8 cellular contexts compared by ENCODE assay signal in genomic region chr7:4791738-4792536, GRCh38. TPM values are rescaled to one million over a fixed set of nuclear protein-coding genes. Genes with fewer than 3 reads are reported as not detected.
DNase-seq lines count a peak whose midpoint lies in the region; ATAC-seq and TF ChIP-seq lines count a peak whose summit lies in the region.

No MANE protein-coding gene starts in this region.

- no peak overlapping the region for H3K4me2 ChIP-seq in mammary epithelial cell (ENCODE audit: insufficient read depth, low read depth, low read length)

- H4K20me1 ChIP-seq in mammary epithelial cell (ENCODE audit: insufficient read depth, low read length) = no peaks in the 10 kb centered on the region

- H3K36me3 Mint-ChIP-seq in MCF 10A (ENCODE audit: insufficient read depth, unreplicated experiment) = peaks cover 28% of the 10 kb centered on the region
- peaks cover 14% of the 10 kb centered on the region for H3K36me3 Mint-ChIP-seq in central memory CD8-positive, alpha-beta T cell (ENCODE audit: insufficient read depth)

- no peaks in the 10 kb centered on the region for H3K9me3 Mint-ChIP-seq in MCF 10A (ENCODE audit: unreplicated experiment)
- no peaks in the 10 kb centered on the region for H3K9me3 Mint-ChIP-seq in central memory CD8-positive, alpha-beta T cell

- no peak overlapping the region for H2AFZ ChIP-seq in mammary epithelial cell (ENCODE audit: low read depth, low read length)

- H3K27me3 ChIP-seq in mammary epithelial cell (ENCODE audit: insufficient read depth, low read length) (no peaks in the 10 kb centered on the region), kidney epithelial cell (ENCODE audit: control insufficient read depth, insufficient read depth, low read length) (no peaks in the 10 kb centered on the region)

- H3K36me3 ChIP-seq in mammary epithelial cell (ENCODE audit: insufficient read depth, low read length) (peaks cover 6% of the 10 kb centered on the region), kidney epithelial cell (ENCODE audit: control insufficient read depth, insufficient read depth, low read length) (no peaks in the 10 kb centered on the region)

- in situ Hi-C loops in mammary epithelial cell (cut with MboI; ENCODE audit: low sequenced_read_pairs in 2 of 2) = no loop called here

- H3K9ac ChIP-seq in mammary epithelial cell (ENCODE audit: insufficient read depth, low read length) = no peak overlapping the region

- dilution Hi-C loops in mammary epithelial cell (cut with HindIII; ENCODE audit: low sequenced_read_pairs) = no loop called here

- no peak overlapping the region for H3K27ac Mint-ChIP-seq in MCF 10A (ENCODE audit: low read depth, unreplicated experiment)
- H3K27ac Mint-ChIP-seq in central memory CD8-positive, alpha-beta T cell (ENCODE audit: low read depth) = no peak overlapping the region

- BruUV-seq in MCF 10A (replicated peaks; lab: Mats Ljungman, UMichigan) (no TSS peak), mammary epithelial cell (replicated peaks; lab: Mats Ljungman, UMichigan) (no TSS peak)

- no peak overlapping the region for H3K27ac ChIP-seq in mammary epithelial cell (ENCODE audit: insufficient read depth, low read depth, low read length)

- no peak overlapping the region for H3K4me3 Mint-ChIP-seq in MCF 10A (ENCODE audit: unreplicated experiment)
- no peak overlapping the region for H3K4me3 Mint-ChIP-seq in central memory CD8-positive, alpha-beta T cell

- CTCF ChIA-PET in MCF 10A (lab: Yijun Ruan, JAX) = interaction anchor here (0.7 kb wide), 1 partner anchor 16 kb away, joined by 3 read pairs; the partner anchor contains the start of gene AP5Z1
- CTCF ChIA-PET in mammary epithelial cell (lab: Charles Lee; ENCODE audit: low non-redundant PET) = no interaction called here

- H3K4me3 ChIP-seq in mammary epithelial cell (replicated peaks in 1 of 3; ENCODE audit: insufficient read depth in 1 of 3, low read depth in 2 of 3, low read length in 3 of 3) = no peak overlapping the region
- no peak overlapping the region for H3K4me3 ChIP-seq in kidney epithelial cell (ENCODE audit: low read depth, low read length)

- peaks cover 5% of the 10 kb centered on the region for H3K4me1 Mint-ChIP-seq in MCF 10A (ENCODE audit: insufficient read depth, unreplicated experiment)
- H3K4me1 Mint-ChIP-seq in central memory CD8-positive, alpha-beta T cell = no peaks in the 10 kb centered on the region

- no peaks in the 10 kb centered on the region for H3K4me1 ChIP-seq in mammary epithelial cell (ENCODE audit: insufficient read depth, low read length)

- intact Hi-C loops in MCF 10A (cut with micrococcal nuclease) = no loop called here
- intact Hi-C loops in mammary epithelial cell (cut with micrococcal nuclease) = loop anchor here (10.0 kb wide), 1 partner anchor 93 kb away; the partner anchor contains the start of gene RADIL

- H3K79me2 ChIP-seq in mammary epithelial cell (ENCODE audit: insufficient read depth, low read length) = no peaks in the 10 kb centered on the region

- DNase-seq in MCF 10A (ENCODE audit: unreplicated experiment) (no peak), mammary epithelial cell (no peak), kidney epithelial cell (ENCODE audit: low read depth) (no peak), NCI-H2029 treated with DMSO at 0.1 percent for 48 hours (lab: John Stamatoyannopoulos, UW) (no peak)
- peak; percentile 56 to 63 for DNase-seq in central memory CD8-positive, alpha-beta T cell (ENCODE audit: low spot score in 2 of 2)
- DNase-seq in stimulated activated CD4-positive, alpha-beta T cell treated with anti-CD3 and anti-CD28 coated beads, Interleukin-1b, Interleukin-23, amount 100 ng/mL, for 24 hours (ENCODE audit: low read depth in 4 of 4, low spot score in 1 of 4) = peak; percentile 59 to 74 (median 70)

- WGBS in mammary epithelial cell (ENCODE audit: low coverage, missing lambda C conversion rate) = 98% methylated on average over 8 of the region's 50 CpGs

- no peaks in the 10 kb centered on the region for H3K9me3 ChIP-seq in mammary epithelial cell (replicated peaks; ENCODE audit: insufficient read depth, low read length)

- H3K27me3 Mint-ChIP-seq in MCF 10A (ENCODE audit: insufficient read depth, unreplicated experiment) = no peaks in the 10 kb centered on the region
- no peaks in the 10 kb centered on the region for H3K27me3 Mint-ChIP-seq in central memory CD8-positive, alpha-beta T cell

- peak; percentile 77 to 81 for ATAC-seq in activated CD4-positive, CD25-positive, alpha-beta regulatory T cell treated with anti-CD3 and anti-CD28 coated beads, Interleukin-2, amount 50 U/mL, for 24 hours
- peak; percentile 68 for ATAC-seq in central memory CD8-positive, alpha-beta T cell (replicated peaks; ENCODE audit: extremely low read depth, poor library complexity, severe bottlenecking)
- no peak for ATAC-seq in HG03139 (IDR thresholded peaks at IDR 0.05; ENCODE audit: unreplicated experiment)

- TF ChIP-seq CTCF in MCF 10A (IDR thresholded peaks at IDR 0.05; ENCODE audit: unreplicated experiment) = peak; percentile 32
- TF ChIP-seq CTCF in mammary epithelial cell (conservative IDR thresholded peaks at IDR 0.05 in 1 of 2, IDR thresholded peaks at IDR 0.05 in 1 of 2; ENCODE audit: extremely low read depth in 1 of 2, insufficient read depth in 1 of 2, low read depth in 1 of 2, low read length in 2 of 2) = peak in 1 of 2 donors; percentile 31
- peak; percentile 59 for TF ChIP-seq CTCF in kidney epithelial cell (IDR thresholded peaks at IDR 0.05; ENCODE audit: insufficient read depth, low read length, poor library complexity, severe bottlenecking)

- POLR2A ChIA-PET in MCF 10A (lab: Yijun Ruan, JAX) = interaction anchor here (0.5 to 2.1 kb wide), 2 partner anchors 16 to 1190 kb away, joined by 3 to 5 read pairs; partner anchors contain the start of gene AP5Z1

RNA-seq across cellular contexts. Expression of gene AP5Z1, which starts 16.5 kb away (rescaled TPM):
- total RNA-seq in MCF 10A (2022) = 26.5 and 35.0 TPM in 2 replicates
- 10 to 100 TPM; 35.5 to 41.5 TPM for total RNA-seq in mammary epithelial cell
- polyA plus RNA-seq in mammary epithelial cell = 14.3 TPM
- 3.3 TPM for polyA minus RNA-seq in mammary epithelial cell
- total RNA-seq in kidney epithelial cell = 71.2 and 85.6 TPM in 2 replicates

Comparison
In these comparisons a context has a peak if more than half of its experiments do, and no peak if none do; other contexts are left out.
1. DNase-seq: peak in central memory CD8-positive, alpha-beta T cell (2 of 2) and stimulated activated CD4-positive, alpha-beta T cell treated with anti-CD3 and anti-CD28 coated beads, Interleukin-1b, Interleukin-23, amount 100 ng/mL, for 24 hours (4 of 4); none in MCF 10A (single experiment), mammary epithelial cell (single experiment), kidney epithelial cell (single experiment) and NCI-H2029 treated with DMSO at 0.1 percent for 48 hours (single experiment).